In the genomic region with DNA sequence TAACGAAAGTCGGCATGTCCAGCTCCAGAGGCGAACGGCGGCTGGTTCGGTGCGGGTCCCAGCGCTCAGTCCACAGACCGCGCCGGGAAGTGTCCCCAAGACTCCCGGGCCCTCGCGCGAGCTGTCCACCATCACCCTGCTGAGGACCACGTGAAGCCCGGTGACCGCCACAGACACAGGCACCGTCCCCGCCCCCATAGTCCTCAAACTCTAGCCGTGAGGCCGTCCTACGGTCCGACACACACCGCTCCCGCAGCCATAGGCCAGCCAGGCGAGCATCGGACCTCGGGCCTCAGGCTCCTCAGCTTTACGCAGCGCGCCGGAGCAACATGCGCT, we compare ENCODE assay signal across 8 cellular contexts.
DNase-seq lines count a peak whose midpoint lies in the region; ATAC-seq lines count a peak whose summit lies in the region.

No MANE protein-coding gene starts in this region.

- DNase-seq in AG08396 (ENCODE audit: low spot score): peak; percentile 56
- peak; percentile 57 for DNase-seq in RKO (ENCODE audit: low spot score)
- no peak for DNase-seq in effector memory CD4-positive, alpha-beta T cell
- no peak for DNase-seq in foreskin melanocyte
- DNase-seq in HuH-7 (ENCODE audit: low spot score): no peak

- H3K27ac ChIP-seq in effector memory CD4-positive, alpha-beta T cell (ENCODE audit: insufficient read depth, low read length, poor library complexity, severe bottlenecking): peak overlapping the region; percentile 86
- H3K27ac ChIP-seq in mucosa of rectum (ENCODE audit: low read depth in 2 of 2, low read length in 2 of 2): peak overlapping the region; percentile 93 to 95

- ATAC-seq in GM18861 (IDR thresholded peaks at IDR 0.05; ENCODE audit: unreplicated experiment) (peak; percentile 23), HG02981 (IDR thresholded peaks at IDR 0.05; ENCODE audit: unreplicated experiment) (peak; percentile 44)

- no peaks in the 10 kb centered on the region for H3K9me3 ChIP-seq in effector memory CD4-positive, alpha-beta T cell (ENCODE audit: control insufficient read depth, low read length)
- no peaks in the 10 kb centered on the region for H3K9me3 ChIP-seq in mucosa of rectum (ENCODE audit: control insufficient read depth in 2 of 2, low read length in 2 of 2)

- no peaks in the 10 kb centered on the region for H3K27me3 ChIP-seq in effector memory CD4-positive, alpha-beta T cell (replicated peaks; ENCODE audit: control insufficient read depth, insufficient read depth, low read length, poor library complexity, severe bottlenecking)
- no peaks in the 10 kb centered on the region for H3K27me3 ChIP-seq in mucosa of rectum (ENCODE audit: control insufficient read depth in 2 of 2, insufficient read depth in 2 of 2, low read length in 2 of 2)

- peaks cover 32% of the 10 kb centered on the region for H3K36me3 ChIP-seq in effector memory CD4-positive, alpha-beta T cell (ENCODE audit: control insufficient read depth, insufficient read depth, low read length)
- H3K36me3 ChIP-seq in mucosa of rectum (ENCODE audit: control insufficient read depth in 2 of 2, insufficient read depth in 2 of 2, low read length in 2 of 2): peaks cover 33% of the 10 kb centered on the region in 2 donors

- peak overlapping the region; percentile 89 for H3K4me3 ChIP-seq in effector memory CD4-positive, alpha-beta T cell (ENCODE audit: insufficient read depth, low read depth, low read length, poor library complexity, severe bottlenecking)
- peak overlapping the region; percentile 88 to 99 for H3K4me3 ChIP-seq in mucosa of rectum (ENCODE audit: low read length in 2 of 2)

- H3K9ac ChIP-seq in mucosa of rectum (ENCODE audit: low read depth in 1 of 2, low read length in 2 of 2): peak overlapping the region; percentile 78 to 79

- H3K4me1 ChIP-seq in effector memory CD4-positive, alpha-beta T cell (ENCODE audit: control insufficient read depth, insufficient read depth, low read length, poor library complexity, severe bottlenecking): no peaks in the 10 kb centered on the region
- H3K4me1 ChIP-seq in mucosa of rectum (ENCODE audit: control insufficient read depth in 2 of 2, insufficient read depth in 2 of 2, low read length in 2 of 2): peaks cover 0 to 3% of the 10 kb centered on the region in 2 donors

Comparison
In these comparisons a context has a peak if more than half of its experiments do, and no peak if none do; other contexts are left out.
1. DNase-seq: peak in AG08396 (single experiment) and RKO (single experiment); none in effector memory CD4-positive, alpha-beta T cell (0 of 3), foreskin melanocyte (single experiment) and HuH-7 (single experiment).